In the genomic region with DNA sequence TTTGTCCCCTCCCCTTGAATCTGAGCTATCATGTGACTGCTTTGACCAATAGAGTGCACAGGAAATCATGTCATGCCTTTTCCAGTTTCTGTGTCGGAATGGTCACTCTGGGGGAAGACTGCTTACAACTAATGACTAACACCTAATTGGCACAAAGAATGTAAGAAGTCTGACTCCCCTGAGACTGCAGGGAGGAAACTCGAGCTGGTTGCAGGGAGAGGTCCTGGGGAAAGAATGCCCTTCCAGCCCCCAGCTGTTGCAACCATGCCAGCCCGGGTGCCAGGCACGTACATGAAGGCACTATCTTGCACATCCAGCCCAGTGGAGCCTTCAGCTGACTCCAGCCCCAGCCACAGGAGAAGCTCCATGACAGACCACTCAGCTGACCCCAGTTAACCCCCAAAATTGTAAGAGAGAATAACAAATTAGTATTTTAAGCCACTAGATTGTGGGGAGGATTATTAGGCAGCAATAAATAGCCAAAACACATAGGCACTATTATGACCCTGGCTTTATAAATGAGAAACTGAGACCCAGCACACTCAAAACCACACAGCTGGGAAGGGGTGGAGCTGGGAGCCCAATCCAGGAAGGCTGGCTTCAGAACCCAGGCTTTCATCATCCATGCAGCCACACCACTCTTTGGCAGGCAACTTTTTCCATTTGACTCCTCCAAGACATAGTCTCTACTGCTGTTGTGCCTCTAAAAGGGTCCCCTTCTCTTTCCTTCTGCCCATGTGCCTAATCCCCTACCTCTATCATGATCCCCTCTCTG, we compare ENCODE assay signal across 1 cellular context.
TF ChIP-seq lines count a peak whose summit lies in the region.

No MANE protein-coding gene starts in this region.

TF ChIP-seq in H1, 55 proteins besides CTCF, POLR2A, EP300 and RAD21:
- TF ChIP-seq GABPA (IDR thresholded peaks at IDR 0.05; ENCODE audit: borderline replicate concordance, insufficient read depth, low read length) (no peak), RFX5 (IDR thresholded peaks at IDR 0.05; ENCODE audit: borderline replicate concordance, low read depth, low read length) (no peak), TAF7 (optimal IDR thresholded peaks at IDR 0.05; ENCODE audit: borderline replicate concordance, low read depth, low read length) (no peak), CBX8 (IDR thresholded peaks at IDR 0.05; ENCODE audit: borderline replicate concordance, low read depth, low read length) (no peak), YY1 (IDR thresholded peaks at IDR 0.05; ENCODE audit: low read depth, low read length) (no peak), KDM1A (IDR thresholded peaks at IDR 0.05; ENCODE audit: borderline replicate concordance, low read length) (no peak)
- TF ChIP-seq, protein P1, sequence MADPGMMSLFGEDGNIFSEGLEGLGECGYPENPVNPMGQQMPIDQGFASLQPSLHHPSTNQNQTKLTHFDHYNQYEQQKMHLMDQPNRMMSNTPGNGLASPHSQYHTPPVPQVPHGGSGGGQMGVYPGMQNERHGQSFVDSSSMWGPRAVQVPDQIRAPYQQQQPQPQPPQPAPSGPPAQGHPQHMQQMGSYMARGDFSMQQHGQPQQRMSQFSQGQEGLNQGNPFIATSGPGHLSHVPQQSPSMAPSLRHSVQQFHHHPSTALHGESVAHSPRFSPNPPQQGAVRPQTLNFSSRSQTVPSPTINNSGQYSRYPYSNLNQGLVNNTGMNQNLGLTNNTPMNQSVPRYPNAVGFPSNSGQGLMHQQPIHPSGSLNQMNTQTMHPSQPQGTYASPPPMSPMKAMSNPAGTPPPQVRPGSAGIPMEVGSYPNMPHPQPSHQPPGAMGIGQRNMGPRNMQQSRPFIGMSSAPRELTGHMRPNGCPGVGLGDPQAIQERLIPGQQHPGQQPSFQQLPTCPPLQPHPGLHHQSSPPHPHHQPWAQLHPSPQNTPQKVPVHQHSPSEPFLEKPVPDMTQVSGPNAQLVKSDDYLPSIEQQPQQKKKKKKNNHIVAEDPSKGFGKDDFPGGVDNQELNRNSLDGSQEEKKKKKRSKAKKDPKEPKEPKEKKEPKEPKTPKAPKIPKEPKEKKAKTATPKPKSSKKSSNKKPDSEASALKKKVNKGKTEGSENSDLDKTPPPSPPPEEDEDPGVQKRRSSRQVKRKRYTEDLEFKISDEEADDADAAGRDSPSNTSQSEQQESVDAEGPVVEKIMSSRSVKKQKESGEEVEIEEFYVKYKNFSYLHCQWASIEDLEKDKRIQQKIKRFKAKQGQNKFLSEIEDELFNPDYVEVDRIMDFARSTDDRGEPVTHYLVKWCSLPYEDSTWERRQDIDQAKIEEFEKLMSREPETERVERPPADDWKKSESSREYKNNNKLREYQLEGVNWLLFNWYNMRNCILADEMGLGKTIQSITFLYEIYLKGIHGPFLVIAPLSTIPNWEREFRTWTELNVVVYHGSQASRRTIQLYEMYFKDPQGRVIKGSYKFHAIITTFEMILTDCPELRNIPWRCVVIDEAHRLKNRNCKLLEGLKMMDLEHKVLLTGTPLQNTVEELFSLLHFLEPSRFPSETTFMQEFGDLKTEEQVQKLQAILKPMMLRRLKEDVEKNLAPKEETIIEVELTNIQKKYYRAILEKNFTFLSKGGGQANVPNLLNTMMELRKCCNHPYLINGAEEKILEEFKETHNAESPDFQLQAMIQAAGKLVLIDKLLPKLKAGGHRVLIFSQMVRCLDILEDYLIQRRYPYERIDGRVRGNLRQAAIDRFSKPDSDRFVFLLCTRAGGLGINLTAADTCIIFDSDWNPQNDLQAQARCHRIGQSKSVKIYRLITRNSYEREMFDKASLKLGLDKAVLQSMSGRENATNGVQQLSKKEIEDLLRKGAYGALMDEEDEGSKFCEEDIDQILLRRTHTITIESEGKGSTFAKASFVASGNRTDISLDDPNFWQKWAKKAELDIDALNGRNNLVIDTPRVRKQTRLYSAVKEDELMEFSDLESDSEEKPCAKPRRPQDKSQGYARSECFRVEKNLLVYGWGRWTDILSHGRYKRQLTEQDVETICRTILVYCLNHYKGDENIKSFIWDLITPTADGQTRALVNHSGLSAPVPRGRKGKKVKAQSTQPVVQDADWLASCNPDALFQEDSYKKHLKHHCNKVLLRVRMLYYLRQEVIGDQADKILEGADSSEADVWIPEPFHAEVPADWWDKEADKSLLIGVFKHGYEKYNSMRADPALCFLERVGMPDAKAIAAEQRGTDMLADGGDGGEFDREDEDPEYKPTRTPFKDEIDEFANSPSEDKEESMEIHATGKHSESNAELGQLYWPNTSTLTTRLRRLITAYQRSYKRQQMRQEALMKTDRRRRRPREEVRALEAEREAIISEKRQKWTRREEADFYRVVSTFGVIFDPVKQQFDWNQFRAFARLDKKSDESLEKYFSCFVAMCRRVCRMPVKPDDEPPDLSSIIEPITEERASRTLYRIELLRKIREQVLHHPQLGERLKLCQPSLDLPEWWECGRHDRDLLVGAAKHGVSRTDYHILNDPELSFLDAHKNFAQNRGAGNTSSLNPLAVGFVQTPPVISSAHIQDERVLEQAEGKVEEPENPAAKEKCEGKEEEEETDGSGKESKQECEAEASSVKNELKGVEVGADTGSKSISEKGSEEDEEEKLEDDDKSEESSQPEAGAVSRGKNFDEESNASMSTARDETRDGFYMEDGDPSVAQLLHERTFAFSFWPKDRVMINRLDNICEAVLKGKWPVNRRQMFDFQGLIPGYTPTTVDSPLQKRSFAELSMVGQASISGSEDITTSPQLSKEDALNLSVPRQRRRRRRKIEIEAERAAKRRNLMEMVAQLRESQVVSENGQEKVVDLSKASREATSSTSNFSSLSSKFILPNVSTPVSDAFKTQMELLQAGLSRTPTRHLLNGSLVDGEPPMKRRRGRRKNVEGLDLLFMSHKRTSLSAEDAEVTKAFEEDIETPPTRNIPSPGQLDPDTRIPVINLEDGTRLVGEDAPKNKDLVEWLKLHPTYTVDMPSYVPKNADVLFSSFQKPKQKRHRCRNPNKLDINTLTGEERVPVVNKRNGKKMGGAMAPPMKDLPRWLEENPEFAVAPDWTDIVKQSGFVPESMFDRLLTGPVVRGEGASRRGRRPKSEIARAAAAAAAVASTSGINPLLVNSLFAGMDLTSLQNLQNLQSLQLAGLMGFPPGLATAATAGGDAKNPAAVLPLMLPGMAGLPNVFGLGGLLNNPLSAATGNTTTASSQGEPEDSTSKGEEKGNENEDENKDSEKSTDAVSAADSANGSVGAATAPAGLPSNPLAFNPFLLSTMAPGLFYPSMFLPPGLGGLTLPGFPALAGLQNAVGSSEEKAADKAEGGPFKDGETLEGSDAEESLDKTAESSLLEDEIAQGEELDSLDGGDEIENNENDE (IDR thresholded peaks at IDR 0.05; ENCODE audit: insufficient replicate concordance, low read length), result no peak
